In the genomic region with DNA sequence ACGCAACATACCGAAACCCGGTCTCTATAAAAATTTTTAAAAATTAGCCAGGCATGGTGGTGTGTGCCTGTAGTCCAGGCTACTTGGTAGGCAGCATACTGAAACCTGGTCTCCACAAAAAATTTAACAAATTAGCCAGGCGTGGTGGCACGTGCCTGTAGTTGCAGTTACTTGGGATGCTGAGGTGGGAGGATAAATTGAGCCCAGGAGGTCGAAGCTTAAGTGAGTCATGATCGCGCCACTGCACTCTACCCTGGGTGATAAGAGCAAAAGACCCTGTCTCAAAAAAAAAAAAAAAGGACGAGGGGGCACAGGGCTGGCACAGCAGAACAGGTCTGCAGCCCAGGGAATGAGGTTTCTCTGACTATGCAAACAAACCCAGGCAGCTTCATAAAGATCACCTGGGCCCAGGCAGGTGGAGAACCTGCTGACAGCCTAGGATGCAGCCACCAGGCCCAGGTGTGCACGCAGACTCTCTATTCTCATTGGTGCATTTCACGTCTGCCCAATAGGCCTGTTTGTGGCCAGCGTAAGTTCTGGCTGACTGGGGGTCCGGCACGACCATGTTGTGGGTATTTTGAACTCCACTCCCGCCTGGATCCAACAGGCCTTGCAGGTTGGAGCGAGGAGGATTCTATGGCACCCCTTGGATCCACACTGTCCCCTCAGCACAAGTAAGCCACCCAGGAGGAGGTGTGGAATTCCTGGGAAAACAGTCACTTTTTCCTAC, we compare ENCODE assay signal across 17 cellular contexts.
"Had no signal": no experiment of that assay in that cellular context is flagged by ENCODE, and none has a peak within 500 bp of the region (broad histone marks: within the 10 kb centered on the region; RNA-seq: fewer than 3 reads in every experiment).

No MANE protein-coding gene starts in this region.

- H3K4me3 Mint-ChIP-seq: activated CD4-positive, alpha-beta memory T cell treated with anti-CD3 and anti-CD28 coated beads, Interleukin-2, amount 10 ng/mL, durations not matched to agents 7 days and 5 days; activated CD4-positive, alpha-beta T cell treated with anti-CD3 and anti-CD28 coated beads for 36 hours; activated T-cell treated with anti-CD3 and anti-CD28 coated beads, Interleukin-2, amount 50 U/mL, for 4 hours; nephron progenitor cell had no signal

- H3K36me3 ChIP-seq: colonic mucosa, prostate gland, transverse colon, vagina had no signal

- H3K27ac Mint-ChIP-seq: activated CD4-positive, alpha-beta memory T cell treated with anti-CD3 and anti-CD28 coated beads, Interleukin-2, amount 10 ng/mL, durations not matched to agents 7 days and 5 days; activated CD4-positive, alpha-beta T cell treated with anti-CD3 and anti-CD28 coated beads for 36 hours; activated naive CD4-positive, alpha-beta T cell treated with anti-CD3 and anti-CD28 coated beads, Interleukin-2, amount 50 U/mL, for 72 hours had no signal

- H3K4me3 ChIP-seq: colonic mucosa, esophagus squamous epithelium, left ventricle myocardium inferior, prostate gland, transverse colon, vagina had no signal

- ATAC-seq: activated CD4-positive, alpha-beta T cell treated with anti-CD3 and anti-CD28 coated beads for 36 hours; activated naive CD4-positive, alpha-beta T cell treated with anti-CD3 and anti-CD28 coated beads, Interleukin-2, amount 50 U/mL, for 72 hours; activated T-cell treated with anti-CD3 and anti-CD28 coated beads, Interleukin-2, amount 50 U/mL, for 4 hours; right cardiac atrium; stimulated activated naive CD8-positive, alpha-beta T cell treated with anti-CD3 and anti-CD28 coated beads, Interleukin-15, Interleukin-2, amounts not matched to agents 100 U/mL and 50 U/mL, for 24 hours had no signal

- H3K27me3 ChIP-seq: colonic mucosa, transverse colon, vagina had no signal

- DNase-seq: activated CD4-positive, alpha-beta memory T cell treated with anti-CD3 and anti-CD28 coated beads, Interleukin-2, amount 10 ng/mL, durations not matched to agents 7 days and 5 days; activated CD4-positive, alpha-beta T cell treated with anti-CD3 and anti-CD28 coated beads for 36 hours; activated effector memory CD4-positive, alpha-beta T cell treated with anti-CD3 and anti-CD28 coated beads, Interleukin-2, amount 50 U/mL, for 16 hours; activated T-cell treated with anti-CD3 and anti-CD28 coated beads, Interleukin-2, amount 50 U/mL, for 4 hours; colonic mucosa; esophagus squamous epithelium; hippocampal formation; left ventricle myocardium inferior; nephron progenitor cell; right cardiac atrium; small intestine; stimulated activated CD4-positive, alpha-beta T cell treated with anti-CD3 and anti-CD28 coated beads, Interleukin-4, amount 100 ng/mL, for 4 hours; stimulated activated naive CD8-positive, alpha-beta T cell treated with anti-CD3 and anti-CD28 coated beads, Interleukin-15, Interleukin-2, amounts not matched to agents 100 U/mL and 50 U/mL, for 24 hours; transverse colon had no signal

- H3K27me3 Mint-ChIP-seq: activated CD4-positive, alpha-beta memory T cell treated with anti-CD3 and anti-CD28 coated beads, Interleukin-2, amount 10 ng/mL, durations not matched to agents 7 days and 5 days; activated CD4-positive, alpha-beta T cell treated with anti-CD3 and anti-CD28 coated beads for 36 hours had no signal

- H3K27ac ChIP-seq: colonic mucosa, esophagus squamous epithelium, left ventricle myocardium inferior, prostate gland, transverse colon, vagina had no signal

- H3K9me3 ChIP-seq: colonic mucosa, esophagus squamous epithelium, left ventricle myocardium inferior, prostate gland, transverse colon, vagina had no signal

- H3K36me3 Mint-ChIP-seq: activated naive CD4-positive, alpha-beta T cell treated with anti-CD3 and anti-CD28 coated beads, Interleukin-2, amount 50 U/mL, for 72 hours had no signal

- H3K9me3 Mint-ChIP-seq: activated CD4-positive, alpha-beta memory T cell treated with anti-CD3 and anti-CD28 coated beads, Interleukin-2, amount 10 ng/mL, durations not matched to agents 7 days and 5 days; activated naive CD4-positive, alpha-beta T cell treated with anti-CD3 and anti-CD28 coated beads, Interleukin-2, amount 50 U/mL, for 72 hours; activated T-cell treated with anti-CD3 and anti-CD28 coated beads, Interleukin-2, amount 50 U/mL, for 4 hours; nephron progenitor cell had no signal
